In the genomic region with DNA sequence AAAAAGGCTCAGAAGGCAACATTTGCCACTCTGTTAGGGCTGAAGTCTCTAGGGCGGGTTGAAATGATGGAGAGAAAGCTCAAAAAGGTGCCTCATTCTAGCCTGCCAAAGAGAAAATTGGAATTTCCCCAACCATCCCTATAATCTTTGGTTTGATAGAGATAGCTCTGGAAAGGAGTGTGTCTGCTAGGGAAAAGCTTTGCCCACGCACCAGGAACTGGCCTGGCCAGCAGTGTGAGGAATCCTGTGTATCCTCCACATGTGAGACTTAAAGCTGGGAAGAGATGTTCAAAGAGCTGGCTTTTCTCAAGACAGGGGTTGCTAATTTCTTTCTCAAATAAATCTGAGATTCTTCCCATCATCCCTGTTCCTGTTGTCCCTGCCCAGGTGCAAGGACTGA, we compare ENCODE assay signal across 19 cellular contexts.
"Had no signal": no experiment of that assay in that cellular context is flagged by ENCODE, and none has a peak within 500 bp of the region (broad histone marks: within the 10 kb centered on the region; RNA-seq: fewer than 3 reads in every experiment).

No MANE protein-coding gene starts in this region.

- H3K27ac ChIP-seq: coronary artery, parathyroid adenoma, right lobe of liver, suprapubic skin, transverse colon, upper lobe of right lung, uterus had no signal

- H3K4me1 ChIP-seq: parathyroid adenoma, right lobe of liver, suprapubic skin, transverse colon, upper lobe of right lung, uterus had no signal

- H3K36me3 ChIP-seq: right lobe of liver, suprapubic skin, transverse colon, upper lobe of right lung, uterus had no signal

- H3K27me3 ChIP-seq: right lobe of liver, suprapubic skin, transverse colon, upper lobe of right lung, uterus had no signal

- H3K4me3 ChIP-seq: coronary artery, lung, mucosa of descending colon, right lobe of liver, suprapubic skin, transverse colon, upper lobe of right lung, uterus had no signal

- H3K9ac ChIP-seq: parathyroid adenoma had no signal

- ATAC-seq: effector memory CD8-positive, alpha-beta T cell; left lobe of liver; mucosa of descending colon; natural killer cell treated with Interleukin-12 subunit alpha and Interleukin-12 subunit beta and Interleukin-15 and Interleukin-18, amount 100 ng/mL, for 72 hours; right lobe of liver; stimulated activated naive B cell treated with anti-CD40 and anti-IgM and Interleukin-4, amounts not matched to agents 10 μg/mL and 1 μg/mL and 100 μg/mL, for 72 hours; upper lobe of right lung had no signal

- DNase-seq: dermis blood vessel endothelial cell; effector memory CD8-positive, alpha-beta T cell; hypothalamus; mucosa of descending colon; naive B cell; right lobe of liver; small intestine; stimulated activated CD4-positive, alpha-beta T cell treated with anti-CD3 and anti-CD28 coated beads, Interleukin-15, amount 100 ng/mL, for 24 hours; stimulated activated CD4-positive, alpha-beta T cell treated with anti-CD3 and anti-CD28 coated beads, Interleukin-2, amount 100 ng/mL, for 48 hours; stimulated activated naive B cell treated with anti-CD40 and anti-IgM and Interleukin-4, amounts not matched to agents 10 μg/mL and 1 μg/mL and 100 μg/mL, for 72 hours; transverse colon; upper lobe of right lung; uterus had no signal

- H3K9me3 ChIP-seq: mucosa of descending colon, right lobe of liver, suprapubic skin, transverse colon, upper lobe of right lung, uterus had no signal
